11 cellular contexts compared by ENCODE assay signal in genomic region chr2:64975232-64975791, GRCh38. TPM values are rescaled to one million over a fixed set of nuclear protein-coding genes. Genes with fewer than 3 reads are reported as not detected.
A peak's percentile ranks its signal among the peaks of the same experiment; 100 is the strongest.
DNase-seq lines count a peak whose midpoint lies in the region; ATAC-seq and TF ChIP-seq lines count a peak whose summit lies in the region.
"Had no signal": no experiment of that assay in that cellular context is flagged by ENCODE, and none has a peak within 500 bp of the region (broad histone marks: within the 10 kb centered on the region; RNA-seq: fewer than 3 reads in every experiment).

No MANE protein-coding gene starts in this region.

- no peaks in the 10 kb centered on the region for H3K36me3 ChIP-seq in aorta (ENCODE audit: control insufficient read depth in 1 of 2, insufficient read depth in 2 of 2, low read length in 1 of 2)
- H3K36me3 ChIP-seq in lower lobe of right lung, result no peaks in the 10 kb centered on the region
- H3K36me3 ChIP-seq: neutrophil had no signal

- no peak for ATAC-seq in aorta (ENCODE audit: low FRiP score)
- ATAC-seq in HG03196 (IDR thresholded peaks at IDR 0.05; ENCODE audit: unreplicated experiment), result no peak
- ATAC-seq in lower lobe of right lung, result no peak
- ATAC-seq in GM18907 (IDR thresholded peaks at IDR 0.05; ENCODE audit: unreplicated experiment), result no peak

- H3K9me3 ChIP-seq in aorta (ENCODE audit: control insufficient read depth, low read length) (no peaks in the 10 kb centered on the region), lower lobe of right lung (no peaks in the 10 kb centered on the region)
- H3K9me3 ChIP-seq: neutrophil had no signal

- peak; percentile 28 for DNase-seq in DMS53 (lab: John Stamatoyannopoulos, UW)
- no peak for DNase-seq in DMS53 treated with DMSO at 0.1 percent for 48 hours (lab: John Stamatoyannopoulos, UW; ENCODE audit: unreplicated experiment)
- peak; percentile 56 to 59 for DNase-seq in cardiac fibroblast (ENCODE audit: low read depth in 2 of 2)
- DNase-seq in iPS-NIHi7 (ENCODE audit: extremely low spot score), result peak; percentile 36
- DNase-seq in aorta, result peak; percentile 65 to 79
- DNase-seq in lower lobe of right lung, result no peak
- DNase-seq: 8988T, NCI-H69 had no signal

- H3K27ac ChIP-seq in aorta (ENCODE audit: low read depth in 1 of 2, low read length in 2 of 2) (no peak overlapping the region), lower lobe of right lung (no peak overlapping the region)
- H3K27ac ChIP-seq: neutrophil had no signal

- 0 to 6% methylated on average over 4 of the region's 4 CpGs for WGBS in aorta, 2 donors

- H3K27me3 ChIP-seq in aorta (ENCODE audit: control insufficient read depth in 1 of 2, insufficient read depth in 2 of 2, low read length in 1 of 2) (no peaks in the 10 kb centered on the region), lower lobe of right lung (ENCODE audit: low read depth) (no peaks in the 10 kb centered on the region)
- H3K27me3 ChIP-seq: neutrophil had no signal

- H3K4me3 ChIP-seq in cardiac fibroblast (replicated peaks in 1 of 2; ENCODE audit: low read depth in 2 of 2, low read length in 2 of 2) (no peak overlapping the region), aorta (ENCODE audit: low read length in 2 of 2) (no peak overlapping the region), lower lobe of right lung (no peak overlapping the region)

- peaks cover 5 to 8% of the 10 kb centered on the region in 2 donors for H3K4me1 ChIP-seq in aorta (ENCODE audit: control insufficient read depth in 1 of 2, insufficient read depth in 2 of 2, low read length in 2 of 2)
- H3K4me1 ChIP-seq in lower lobe of right lung, result peaks cover 4% of the 10 kb centered on the region

- TF ChIP-seq CTCF in cardiac fibroblast (IDR thresholded peaks at IDR 0.05; ENCODE audit: low read depth, low read length), result no peak
- no peak for TF ChIP-seq CTCF in lower lobe of right lung (IDR thresholded peaks at IDR 0.05)

- intact Hi-C loops in aorta (cut with DNase I), result no loop called here
- intact Hi-C loops in lower lobe of right lung (cut with DNase I), result no loop called here

RNA-seq across cellular contexts. Expression of gene SLC1A4, which starts 13.9 kb away (rescaled TPM):
- 10 to 100 TPM; 22.5 to 26.4 TPM for total RNA-seq in aorta
- 10 to 100 TPM in 1 of 2 donors, 1 to 10 TPM in 1; 6.9 to 13.1 TPM for polyA plus RNA-seq in aorta
- total RNA-seq in lower lobe of right lung, result 9.7 TPM

Comparison
In these comparisons a context has a peak if more than half of its experiments do, and no peak if none do; other contexts are left out.
1. DNase-seq: peak in DMS53 (single experiment), cardiac fibroblast (2 of 2), iPS-NIHi7 (single experiment) and aorta (2 of 2); none in DMS53 treated with DMSO at 0.1 percent for 48 hours (single experiment) and lower lobe of right lung (single experiment).